ENCODE assay signal across 9 cellular contexts in the genomic region with DNA sequence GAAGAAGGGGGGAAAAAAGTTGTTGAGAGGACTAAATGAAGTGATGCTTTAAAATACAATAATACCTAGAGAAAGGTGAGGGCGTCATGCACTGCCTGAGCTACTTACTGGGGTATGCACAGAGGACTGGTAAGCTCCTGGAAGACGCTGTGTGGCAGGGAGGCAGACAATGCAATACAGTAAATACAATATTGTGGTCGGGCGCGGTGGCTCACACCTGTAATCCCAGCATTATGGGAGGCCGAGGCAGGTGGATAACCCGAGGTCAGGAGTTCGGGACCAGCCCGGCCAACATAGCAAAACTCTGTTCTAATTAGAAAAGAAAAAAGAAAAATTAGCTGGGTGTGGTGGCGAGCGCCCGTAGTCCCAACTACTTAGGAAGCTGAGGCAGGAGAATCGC. TPM values are rescaled to one million over a fixed set of nuclear protein-coding genes. Genes with fewer than 3 reads are reported as not detected.
DNase-seq lines count a peak whose midpoint lies in the region; ATAC-seq and TF ChIP-seq lines count a peak whose summit lies in the region.
"Had no signal": no experiment of that assay in that cellular context is flagged by ENCODE, and none has a peak within 500 bp of the region (broad histone marks: within the 10 kb centered on the region; RNA-seq: fewer than 3 reads in every experiment).

No MANE protein-coding gene starts in this region.

- ATAC-seq in lower lobe of right lung, result no peak

- no peak overlapping the region for H3K27ac ChIP-seq in lower lobe of right lung
- H3K27ac ChIP-seq in testis, result no peak overlapping the region

- H3K9me3 ChIP-seq in lower lobe of right lung (no peaks in the 10 kb centered on the region), testis (no peaks in the 10 kb centered on the region)

- intact Hi-C loops in lower lobe of right lung (cut with DNase I) (no loop called here), testis (cut with DNase I; ENCODE audit: low total_unique reads) (no loop called here)

- peak overlapping the region; percentile 62 for H3K4me3 ChIP-seq in astrocyte of the cerebellum (ENCODE audit: low read depth, low read length)
- H3K4me3 ChIP-seq in lower lobe of right lung, result peak overlapping the region; percentile 69
- H3K4me3 ChIP-seq in testis, result peak overlapping the region; percentile 61 to 70

- no peak for TF ChIP-seq CTCF in astrocyte of the cerebellum (IDR thresholded peaks at IDR 0.05; ENCODE audit: low read depth, low read length, missing control alignments)
- TF ChIP-seq CTCF in lower lobe of right lung (IDR thresholded peaks at IDR 0.05), result no peak
- TF ChIP-seq CTCF in testis (IDR thresholded peaks at IDR 0.05), result no peak

- CTCF ChIA-PET in activated CD4-positive, alpha-beta T cell treated with anti-CD3 and anti-CD28 coated beads, Interleukin-2, amount 10 ng/mL, durations not matched to agents 7 days and 5 days (lab: Charles Lee), result interaction anchor here (1.2 kb wide), 1 partner anchor 24 kb away, joined by 3 read pairs; no protein-coding TSS in a partner anchor

- H3K9me3 Mint-ChIP-seq in activated CD4-positive, alpha-beta T cell treated with anti-CD3 and anti-CD28 coated beads, Interleukin-2, amount 10 ng/mL, durations not matched to agents 7 days and 5 days, result no peaks in the 10 kb centered on the region

- DNase-seq in activated CD4-positive, alpha-beta T cell treated with anti-CD3 and anti-CD28 coated beads, Interleukin-2, amount 10 ng/mL, durations not matched to agents 7 days and 5 days, result no peak
- no peak for DNase-seq in activated CD4-positive, alpha-beta T cell treated with anti-CD3 and anti-CD28 coated beads, Interleukin-2, amount 50 U/mL, for 4 hours
- DNase-seq in astrocyte of the cerebellum (ENCODE audit: low read depth) (no peak), lower lobe of right lung (no peak), testis (no peak), NCI-H2081 treated with DMSO at 0.1 percent for 48 hours (lab: John Stamatoyannopoulos, UW) (no peak)
- no peak for DNase-seq in stimulated activated naive CD4-positive, alpha-beta T cell (lab: John Stamatoyannopoulos, UW)
- DNase-seq in stimulated activated CD4-positive, alpha-beta T cell treated with anti-CD3 and anti-CD28 coated beads, Interleukin-2, amount 100 ng/mL, for 48 hours, result no peak

- peak overlapping the region; percentile 88 for H3K4me3 Mint-ChIP-seq in activated CD4-positive, alpha-beta T cell treated with anti-CD3 and anti-CD28 coated beads, Interleukin-2, amount 10 ng/mL, durations not matched to agents 7 days and 5 days

- peaks cover 14% of the 10 kb centered on the region for H3K4me1 ChIP-seq in lower lobe of right lung
- no peaks in the 10 kb centered on the region for H3K4me1 ChIP-seq in testis

- H3K27me3 Mint-ChIP-seq in activated CD4-positive, alpha-beta T cell treated with anti-CD3 and anti-CD28 coated beads, Interleukin-2, amount 10 ng/mL, durations not matched to agents 7 days and 5 days, result peaks cover 13% of the 10 kb centered on the region

- in situ Hi-C loops in astrocyte of the cerebellum (cut with HindIII; ENCODE audit: low sequenced_read_pairs), result no loop called here

- no peaks in the 10 kb centered on the region for H3K36me3 Mint-ChIP-seq in activated CD4-positive, alpha-beta T cell treated with anti-CD3 and anti-CD28 coated beads, Interleukin-2, amount 10 ng/mL, durations not matched to agents 7 days and 5 days (ENCODE audit: low read depth)

- POLR2A ChIA-PET in activated CD4-positive, alpha-beta T cell treated with anti-CD3 and anti-CD28 coated beads, Interleukin-2, amount 10 ng/mL, durations not matched to agents 7 days and 5 days (lab: Charles Lee), result no interaction called here

- H3K4me1 Mint-ChIP-seq in activated CD4-positive, alpha-beta T cell treated with anti-CD3 and anti-CD28 coated beads, Interleukin-2, amount 10 ng/mL, durations not matched to agents 7 days and 5 days, result peaks cover 39% of the 10 kb centered on the region

- no peaks in the 10 kb centered on the region for H3K27me3 ChIP-seq in lower lobe of right lung (ENCODE audit: low read depth)
- H3K27me3 ChIP-seq in testis, result no peaks in the 10 kb centered on the region

- H3K27ac Mint-ChIP-seq in activated CD4-positive, alpha-beta T cell treated with anti-CD3 and anti-CD28 coated beads, Interleukin-2, amount 10 ng/mL, durations not matched to agents 7 days and 5 days, result peak overlapping the region; percentile 84

- WGBS in testis, 2 donors, result 42 to 53% methylated on average over 13 of the region's 13 CpGs

- TF ChIP-seq POLR2A in testis (IDR thresholded peaks at IDR 0.05), result no peak

- H3K36me3 ChIP-seq in lower lobe of right lung (no peaks in the 10 kb centered on the region), testis (ENCODE audit: low read depth, missing control alignments) (no peaks in the 10 kb centered on the region)

RNA-seq across cellular contexts. Expression of a gene that starts 0.7 kb away (rescaled TPM):
- total RNA-seq in activated CD4-positive, alpha-beta T cell treated with anti-CD3 and anti-CD28 coated beads, Interleukin-2, amount 10 ng/mL, durations not matched to agents 7 days and 5 days, result 10 to 100 TPM; 43.5 to 45.6 TPM
- total RNA-seq in lower lobe of right lung (23.6 TPM), testis (10 to 100 TPM; 12.3 to 16.9 TPM)
- 14.4 TPM for polyA plus RNA-seq in testis (ENCODE audit: insufficient read depth, low read depth, low replicate concordance)

RNA-seq across cellular contexts. Expression of a gene that starts 43.6 kb away (rescaled TPM):
- not detected for total RNA-seq in activated CD4-positive, alpha-beta T cell treated with anti-CD3 and anti-CD28 coated beads, Interleukin-2, amount 10 ng/mL, durations not matched to agents 7 days and 5 days
- total RNA-seq in lower lobe of right lung (not detected), testis (10 to 100 TPM; 10.2 to 22.6 TPM)
- 29.6 TPM for polyA plus RNA-seq in testis (ENCODE audit: insufficient read depth, low read depth, low replicate concordance)
- total RNA-seq: pulmonary artery endothelial cell had no signal

Comparison
In these comparisons a context has a peak if more than half of its experiments do, and no peak if none do; other contexts are left out.
1. RNA of a gene that starts 43.6 kb away (total RNA-seq): 10.2 to 22.6 TPM in testis; not detected in activated CD4-positive, alpha-beta T cell treated with anti-CD3 and anti-CD28 coated beads, Interleukin-2, amount 10 ng/mL, durations not matched to agents 7 days and 5 days and not detected in lower lobe of right lung (single experiment); every median in the first group is over 10 times any median in the second.
2. Peak in every context shown above with its lines, with median percentiles within 50 percentile points of each other: H3K4me3 ChIP-seq.